In the genomic region with DNA sequence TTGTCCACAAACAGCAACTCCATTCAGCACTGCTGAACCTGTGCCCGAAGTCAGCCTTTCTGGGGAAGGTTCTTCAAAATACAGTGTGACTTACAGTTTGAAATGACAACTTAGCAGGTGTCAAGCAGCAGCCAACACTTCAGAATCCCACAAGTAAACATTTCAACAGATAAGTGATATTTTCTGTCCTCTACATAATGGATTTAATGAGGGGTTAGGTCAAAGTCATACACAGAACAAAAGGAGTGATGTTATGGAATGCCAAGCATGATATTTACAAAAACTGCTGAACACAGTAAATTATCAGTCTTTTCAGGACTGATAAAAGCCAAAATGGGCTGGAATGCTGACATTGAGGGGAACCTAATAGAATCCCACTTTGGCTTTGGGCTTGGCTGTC, we compare ENCODE assay signal across 1 cellular context.
TF ChIP-seq lines count a peak whose summit lies in the region.

No MANE protein-coding gene starts in this region.

TF ChIP-seq in HEK293, 187 proteins besides CTCF, POLR2A, EP300 and RAD21 (continued from another document):
- TF ChIP-seq, protein P1, sequence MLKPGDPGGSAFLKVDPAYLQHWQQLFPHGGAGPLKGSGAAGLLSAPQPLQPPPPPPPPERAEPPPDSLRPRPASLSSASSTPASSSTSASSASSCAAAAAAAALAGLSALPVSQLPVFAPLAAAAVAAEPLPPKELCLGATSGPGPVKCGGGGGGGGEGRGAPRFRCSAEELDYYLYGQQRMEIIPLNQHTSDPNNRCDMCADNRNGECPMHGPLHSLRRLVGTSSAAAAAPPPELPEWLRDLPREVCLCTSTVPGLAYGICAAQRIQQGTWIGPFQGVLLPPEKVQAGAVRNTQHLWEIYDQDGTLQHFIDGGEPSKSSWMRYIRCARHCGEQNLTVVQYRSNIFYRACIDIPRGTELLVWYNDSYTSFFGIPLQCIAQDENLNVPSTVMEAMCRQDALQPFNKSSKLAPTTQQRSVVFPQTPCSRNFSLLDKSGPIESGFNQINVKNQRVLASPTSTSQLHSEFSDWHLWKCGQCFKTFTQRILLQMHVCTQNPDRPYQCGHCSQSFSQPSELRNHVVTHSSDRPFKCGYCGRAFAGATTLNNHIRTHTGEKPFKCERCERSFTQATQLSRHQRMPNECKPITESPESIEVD (tag by site-specific recombination; IDR thresholded peaks at IDR 0.05) = peak; percentile 68
- TF ChIP-seq ZNF600 (tag by site-specific recombination; IDR thresholded peaks at IDR 0.05) = peak; percentile 44; the same call in 1 of the 2 replicates
- TF ChIP-seq ZNF558 (tag by site-specific recombination; IDR thresholded peaks at IDR 0.05) = no peak
- peak; percentile 77 for TF ChIP-seq FEZF1 (tag by site-specific recombination; IDR thresholded peaks at IDR 0.05)
